Comparison of ENCODE assay signal across 1 cellular context in the genomic region with DNA sequence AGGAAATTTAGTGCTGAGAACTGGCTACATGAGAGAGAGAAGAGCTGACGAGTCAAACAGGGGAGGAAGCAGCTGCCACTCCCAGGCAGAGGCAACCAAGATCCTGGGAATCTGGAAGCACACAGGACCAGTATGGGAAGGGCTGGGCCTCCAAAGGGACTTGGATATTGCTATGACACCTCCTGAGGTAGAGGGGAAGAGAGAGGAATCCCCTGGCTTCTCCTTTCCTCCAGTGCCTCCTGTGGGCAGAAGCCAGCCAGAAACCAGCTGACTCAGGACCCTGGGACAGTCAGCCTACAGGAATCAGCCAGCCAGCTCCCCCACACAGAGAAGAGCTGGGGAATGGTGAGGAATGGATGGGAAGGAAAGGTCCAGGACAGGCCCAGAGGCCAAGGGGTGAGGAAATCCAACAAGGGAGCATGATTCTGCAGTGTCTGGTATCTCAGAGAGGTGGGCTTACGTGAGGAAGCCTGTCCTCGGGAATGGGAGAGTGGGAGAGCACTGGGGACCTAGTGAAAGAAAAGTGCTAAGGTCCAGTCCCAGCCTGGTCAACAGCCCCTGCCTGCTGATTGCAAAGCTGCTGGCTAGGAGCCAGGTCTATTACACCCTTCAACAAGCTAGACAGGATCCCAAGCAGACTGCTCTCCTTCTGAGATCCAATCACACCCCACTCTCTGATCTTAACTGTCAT.
TF ChIP-seq lines count a peak whose summit lies in the region.

No MANE protein-coding gene starts in this region.

TF ChIP-seq in K562, 482 proteins besides CTCF, POLR2A, EP300 and RAD21 (continued from another document and continues in another):
- TF ChIP-seq, protein P1, sequence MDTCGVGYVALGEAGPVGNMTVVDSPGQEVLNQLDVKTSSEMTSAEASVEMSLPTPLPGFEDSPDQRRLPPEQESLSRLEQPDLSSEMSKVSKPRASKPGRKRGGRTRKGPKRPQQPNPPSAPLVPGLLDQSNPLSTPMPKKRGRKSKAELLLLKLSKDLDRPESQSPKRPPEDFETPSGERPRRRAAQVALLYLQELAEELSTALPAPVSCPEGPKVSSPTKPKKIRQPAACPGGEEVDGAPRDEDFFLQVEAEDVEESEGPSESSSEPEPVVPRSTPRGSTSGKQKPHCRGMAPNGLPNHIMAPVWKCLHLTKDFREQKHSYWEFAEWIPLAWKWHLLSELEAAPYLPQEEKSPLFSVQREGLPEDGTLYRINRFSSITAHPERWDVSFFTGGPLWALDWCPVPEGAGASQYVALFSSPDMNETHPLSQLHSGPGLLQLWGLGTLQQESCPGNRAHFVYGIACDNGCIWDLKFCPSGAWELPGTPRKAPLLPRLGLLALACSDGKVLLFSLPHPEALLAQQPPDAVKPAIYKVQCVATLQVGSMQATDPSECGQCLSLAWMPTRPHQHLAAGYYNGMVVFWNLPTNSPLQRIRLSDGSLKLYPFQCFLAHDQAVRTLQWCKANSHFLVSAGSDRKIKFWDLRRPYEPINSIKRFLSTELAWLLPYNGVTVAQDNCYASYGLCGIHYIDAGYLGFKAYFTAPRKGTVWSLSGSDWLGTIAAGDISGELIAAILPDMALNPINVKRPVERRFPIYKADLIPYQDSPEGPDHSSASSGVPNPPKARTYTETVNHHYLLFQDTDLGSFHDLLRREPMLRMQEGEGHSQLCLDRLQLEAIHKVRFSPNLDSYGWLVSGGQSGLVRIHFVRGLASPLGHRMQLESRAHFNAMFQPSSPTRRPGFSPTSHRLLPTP (IDR thresholded peaks at IDR 0.05; ENCODE audit: borderline replicate concordance, extremely low read depth, insufficient read length), result no peak
- no peak for TF ChIP-seq TAF9B (IDR thresholded peaks at IDR 0.05; ENCODE audit: partially characterized antibody)
- no peak for TF ChIP-seq ZNF586 (CRISPR knock-in tag; conservative IDR thresholded peaks at IDR 0.05)
- TF ChIP-seq, protein P2, sequence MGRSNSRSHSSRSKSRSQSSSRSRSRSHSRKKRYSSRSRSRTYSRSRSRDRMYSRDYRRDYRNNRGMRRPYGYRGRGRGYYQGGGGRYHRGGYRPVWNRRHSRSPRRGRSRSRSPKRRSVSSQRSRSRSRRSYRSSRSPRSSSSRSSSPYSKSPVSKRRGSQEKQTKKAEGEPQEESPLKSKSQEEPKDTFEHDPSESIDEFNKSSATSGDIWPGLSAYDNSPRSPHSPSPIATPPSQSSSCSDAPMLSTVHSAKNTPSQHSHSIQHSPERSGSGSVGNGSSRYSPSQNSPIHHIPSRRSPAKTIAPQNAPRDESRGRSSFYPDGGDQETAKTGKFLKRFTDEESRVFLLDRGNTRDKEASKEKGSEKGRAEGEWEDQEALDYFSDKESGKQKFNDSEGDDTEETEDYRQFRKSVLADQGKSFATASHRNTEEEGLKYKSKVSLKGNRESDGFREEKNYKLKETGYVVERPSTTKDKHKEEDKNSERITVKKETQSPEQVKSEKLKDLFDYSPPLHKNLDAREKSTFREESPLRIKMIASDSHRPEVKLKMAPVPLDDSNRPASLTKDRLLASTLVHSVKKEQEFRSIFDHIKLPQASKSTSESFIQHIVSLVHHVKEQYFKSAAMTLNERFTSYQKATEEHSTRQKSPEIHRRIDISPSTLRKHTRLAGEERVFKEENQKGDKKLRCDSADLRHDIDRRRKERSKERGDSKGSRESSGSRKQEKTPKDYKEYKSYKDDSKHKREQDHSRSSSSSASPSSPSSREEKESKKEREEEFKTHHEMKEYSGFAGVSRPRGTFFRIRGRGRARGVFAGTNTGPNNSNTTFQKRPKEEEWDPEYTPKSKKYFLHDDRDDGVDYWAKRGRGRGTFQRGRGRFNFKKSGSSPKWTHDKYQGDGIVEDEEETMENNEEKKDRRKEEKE (IDR thresholded peaks at IDR 0.05; ENCODE audit: borderline replicate concordance in 1 of 2, control insufficient read depth in 1 of 2, low read depth in 2 of 2, low read length in 1 of 2), result no peak
- peak; percentile 48; the same call in 1 of the 2 replicates for TF ChIP-seq MTA3 (IDR thresholded peaks at IDR 0.05; ENCODE audit: borderline replicate concordance)
- TF ChIP-seq ZNF24 (IDR thresholded peaks at IDR 0.05), result no peak
- TF ChIP-seq TCFL5 (CRISPR knock-in tag; conservative IDR thresholded peaks at IDR 0.05), result no peak
- no peak for TF ChIP-seq RBM25 (IDR thresholded peaks at IDR 0.05; ENCODE audit: low read depth, low read length, severe bottlenecking)
- peak; percentile 40; the same call in 1 of the 2 replicates for TF ChIP-seq CEBPB (tag; IDR thresholded peaks at IDR 0.05)
- TF ChIP-seq, protein P3, sequence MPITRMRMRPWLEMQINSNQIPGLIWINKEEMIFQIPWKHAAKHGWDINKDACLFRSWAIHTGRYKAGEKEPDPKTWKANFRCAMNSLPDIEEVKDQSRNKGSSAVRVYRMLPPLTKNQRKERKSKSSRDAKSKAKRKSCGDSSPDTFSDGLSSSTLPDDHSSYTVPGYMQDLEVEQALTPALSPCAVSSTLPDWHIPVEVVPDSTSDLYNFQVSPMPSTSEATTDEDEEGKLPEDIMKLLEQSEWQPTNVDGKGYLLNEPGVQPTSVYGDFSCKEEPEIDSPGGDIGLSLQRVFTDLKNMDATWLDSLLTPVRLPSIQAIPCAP (CRISPR knock-in tag; IDR thresholded peaks at IDR 0.05; ENCODE audit: borderline replicate concordance), result no peak
- TF ChIP-seq, protein P4, sequence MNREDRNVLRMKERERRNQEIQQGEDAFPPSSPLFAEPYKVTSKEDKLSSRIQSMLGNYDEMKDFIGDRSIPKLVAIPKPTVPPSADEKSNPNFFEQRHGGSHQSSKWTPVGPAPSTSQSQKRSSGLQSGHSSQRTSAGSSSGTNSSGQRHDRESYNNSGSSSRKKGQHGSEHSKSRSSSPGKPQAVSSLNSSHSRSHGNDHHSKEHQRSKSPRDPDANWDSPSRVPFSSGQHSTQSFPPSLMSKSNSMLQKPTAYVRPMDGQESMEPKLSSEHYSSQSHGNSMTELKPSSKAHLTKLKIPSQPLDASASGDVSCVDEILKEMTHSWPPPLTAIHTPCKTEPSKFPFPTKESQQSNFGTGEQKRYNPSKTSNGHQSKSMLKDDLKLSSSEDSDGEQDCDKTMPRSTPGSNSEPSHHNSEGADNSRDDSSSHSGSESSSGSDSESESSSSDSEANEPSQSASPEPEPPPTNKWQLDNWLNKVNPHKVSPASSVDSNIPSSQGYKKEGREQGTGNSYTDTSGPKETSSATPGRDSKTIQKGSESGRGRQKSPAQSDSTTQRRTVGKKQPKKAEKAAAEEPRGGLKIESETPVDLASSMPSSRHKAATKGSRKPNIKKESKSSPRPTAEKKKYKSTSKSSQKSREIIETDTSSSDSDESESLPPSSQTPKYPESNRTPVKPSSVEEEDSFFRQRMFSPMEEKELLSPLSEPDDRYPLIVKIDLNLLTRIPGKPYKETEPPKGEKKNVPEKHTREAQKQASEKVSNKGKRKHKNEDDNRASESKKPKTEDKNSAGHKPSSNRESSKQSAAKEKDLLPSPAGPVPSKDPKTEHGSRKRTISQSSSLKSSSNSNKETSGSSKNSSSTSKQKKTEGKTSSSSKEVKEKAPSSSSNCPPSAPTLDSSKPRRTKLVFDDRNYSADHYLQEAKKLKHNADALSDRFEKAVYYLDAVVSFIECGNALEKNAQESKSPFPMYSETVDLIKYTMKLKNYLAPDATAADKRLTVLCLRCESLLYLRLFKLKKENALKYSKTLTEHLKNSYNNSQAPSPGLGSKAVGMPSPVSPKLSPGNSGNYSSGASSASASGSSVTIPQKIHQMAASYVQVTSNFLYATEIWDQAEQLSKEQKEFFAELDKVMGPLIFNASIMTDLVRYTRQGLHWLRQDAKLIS (CRISPR knock-in tag; IDR thresholded peaks at IDR 0.05), result no peak
- no peak for TF ChIP-seq TCF3 (CRISPR knock-in tag; IDR thresholded peaks at IDR 0.05)
- no peak for TF ChIP-seq CBX5 (IDR thresholded peaks at IDR 0.05; ENCODE audit: borderline replicate concordance, low read depth)
- 0 out of 2 replicates have a peak, but pooled peaks have one; percentile 9 for TF ChIP-seq MYC (IDR thresholded peaks at IDR 0.05; ENCODE audit: low read depth, low read length)
- TF ChIP-seq MYC (CRISPR knock-in tag; IDR thresholded peaks at IDR 0.05; ENCODE audit: borderline replicate concordance, low read depth), result no peak
- TF ChIP-seq TAF1 (IDR thresholded peaks at IDR 0.05; ENCODE audit: control insufficient read depth, extremely low read depth, insufficient read depth, low read length, severe bottlenecking), result no peak
- TF ChIP-seq, protein P5, sequence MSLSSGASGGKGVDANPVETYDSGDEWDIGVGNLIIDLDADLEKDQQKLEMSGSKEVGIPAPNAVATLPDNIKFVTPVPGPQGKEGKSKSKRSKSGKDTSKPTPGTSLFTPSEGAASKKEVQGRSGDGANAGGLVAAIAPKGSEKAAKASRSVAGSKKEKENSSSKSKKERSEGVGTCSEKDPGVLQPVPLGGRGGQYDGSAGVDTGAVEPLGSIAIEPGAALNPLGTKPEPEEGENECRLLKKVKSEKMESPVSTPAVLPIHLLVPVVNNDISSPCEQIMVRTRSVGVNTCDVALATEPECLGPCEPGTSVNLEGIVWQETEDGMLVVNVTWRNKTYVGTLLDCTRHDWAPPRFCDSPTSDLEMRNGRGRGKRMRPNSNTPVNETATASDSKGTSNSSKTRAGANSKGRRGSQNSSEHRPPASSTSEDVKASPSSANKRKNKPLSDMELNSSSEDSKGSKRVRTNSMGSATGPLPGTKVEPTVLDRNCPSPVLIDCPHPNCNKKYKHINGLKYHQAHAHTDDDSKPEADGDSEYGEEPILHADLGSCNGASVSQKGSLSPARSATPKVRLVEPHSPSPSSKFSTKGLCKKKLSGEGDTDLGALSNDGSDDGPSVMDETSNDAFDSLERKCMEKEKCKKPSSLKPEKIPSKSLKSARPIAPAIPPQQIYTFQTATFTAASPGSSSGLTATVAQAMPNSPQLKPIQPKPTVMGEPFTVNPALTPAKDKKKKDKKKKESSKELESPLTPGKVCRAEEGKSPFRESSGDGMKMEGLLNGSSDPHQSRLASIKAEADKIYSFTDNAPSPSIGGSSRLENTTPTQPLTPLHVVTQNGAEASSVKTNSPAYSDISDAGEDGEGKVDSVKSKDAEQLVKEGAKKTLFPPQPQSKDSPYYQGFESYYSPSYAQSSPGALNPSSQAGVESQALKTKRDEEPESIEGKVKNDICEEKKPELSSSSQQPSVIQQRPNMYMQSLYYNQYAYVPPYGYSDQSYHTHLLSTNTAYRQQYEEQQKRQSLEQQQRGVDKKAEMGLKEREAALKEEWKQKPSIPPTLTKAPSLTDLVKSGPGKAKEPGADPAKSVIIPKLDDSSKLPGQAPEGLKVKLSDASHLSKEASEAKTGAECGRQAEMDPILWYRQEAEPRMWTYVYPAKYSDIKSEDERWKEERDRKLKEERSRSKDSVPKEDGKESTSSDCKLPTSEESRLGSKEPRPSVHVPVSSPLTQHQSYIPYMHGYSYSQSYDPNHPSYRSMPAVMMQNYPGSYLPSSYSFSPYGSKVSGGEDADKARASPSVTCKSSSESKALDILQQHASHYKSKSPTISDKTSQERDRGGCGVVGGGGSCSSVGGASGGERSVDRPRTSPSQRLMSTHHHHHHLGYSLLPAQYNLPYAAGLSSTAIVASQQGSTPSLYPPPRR (CRISPR knock-in tag; IDR thresholded peaks at IDR 0.05; ENCODE audit: borderline replicate concordance), result no peak
- TF ChIP-seq, protein P6, sequence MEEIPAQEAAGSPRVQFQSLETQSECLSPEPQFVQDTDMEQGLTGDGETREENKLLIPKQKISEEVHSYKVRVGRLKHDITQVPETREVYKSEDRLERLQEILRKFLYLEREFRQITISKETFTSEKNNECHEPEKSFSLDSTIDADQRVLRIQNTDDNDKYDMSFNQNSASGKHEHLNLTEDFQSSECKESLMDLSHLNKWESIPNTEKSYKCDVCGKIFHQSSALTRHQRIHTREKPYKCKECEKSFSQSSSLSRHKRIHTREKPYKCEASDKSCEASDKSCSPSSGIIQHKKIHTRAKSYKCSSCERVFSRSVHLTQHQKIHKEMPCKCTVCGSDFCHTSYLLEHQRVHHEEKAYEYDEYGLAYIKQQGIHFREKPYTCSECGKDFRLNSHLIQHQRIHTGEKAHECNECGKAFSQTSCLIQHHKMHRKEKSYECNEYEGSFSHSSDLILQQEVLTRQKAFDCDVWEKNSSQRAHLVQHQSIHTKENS (CRISPR knock-in tag; IDR thresholded peaks at IDR 0.05), result no peak
- no peak for TF ChIP-seq ZC3H4 (CRISPR knock-in tag; IDR thresholded peaks at IDR 0.05; ENCODE audit: borderline replicate concordance)
- TF ChIP-seq, protein P7, sequence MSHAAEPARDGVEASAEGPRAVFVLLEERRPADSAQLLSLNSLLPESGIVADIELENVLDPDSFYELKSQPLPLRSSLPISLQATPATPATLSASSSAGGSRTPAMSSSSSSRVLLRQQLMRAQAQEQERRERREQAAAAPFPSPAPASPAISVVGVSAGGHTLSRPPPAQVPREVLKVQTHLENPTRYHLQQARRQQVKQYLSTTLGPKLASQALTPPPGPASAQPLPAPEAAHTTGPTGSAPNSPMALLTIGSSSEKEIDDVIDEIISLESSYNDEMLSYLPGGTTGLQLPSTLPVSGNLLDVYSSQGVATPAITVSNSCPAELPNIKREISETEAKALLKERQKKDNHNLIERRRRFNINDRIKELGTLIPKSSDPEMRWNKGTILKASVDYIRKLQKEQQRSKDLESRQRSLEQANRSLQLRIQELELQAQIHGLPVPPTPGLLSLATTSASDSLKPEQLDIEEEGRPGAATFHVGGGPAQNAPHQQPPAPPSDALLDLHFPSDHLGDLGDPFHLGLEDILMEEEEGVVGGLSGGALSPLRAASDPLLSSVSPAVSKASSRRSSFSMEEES (CRISPR knock-in tag; IDR thresholded peaks at IDR 0.05), result no peak
- no peak; the same call in 1 of the 2 replicates for TF ChIP-seq NBN (IDR thresholded peaks at IDR 0.05; ENCODE audit: low read depth)
- no peak for TF ChIP-seq PTBP1 (IDR thresholded peaks at IDR 0.05; ENCODE audit: low read depth, low read length)
- no peak for TF ChIP-seq ZNF408 (CRISPR knock-in tag; IDR thresholded peaks at IDR 0.05; ENCODE audit: low read depth)
- no peak for TF ChIP-seq HLTF (IDR thresholded peaks at IDR 0.05)
- TF ChIP-seq RBM14 (IDR thresholded peaks at IDR 0.05; ENCODE audit: borderline replicate concordance, insufficient read depth, low read depth, low read length), result no peak
- no peak for TF ChIP-seq TAF15 (IDR thresholded peaks at IDR 0.05; ENCODE audit: low read depth, low read length)
- no peak for TF ChIP-seq ZBED1 (IDR thresholded peaks at IDR 0.05)
- TF ChIP-seq ARNT (IDR thresholded peaks at IDR 0.05), result no peak
- no peak for TF ChIP-seq KHSRP (IDR thresholded peaks at IDR 0.05)
- TF ChIP-seq CREBBP (IDR thresholded peaks at IDR 0.05; ENCODE audit: low read depth, low read length), result no peak
- TF ChIP-seq SAP30 (IDR thresholded peaks at IDR 0.05; ENCODE audit: borderline replicate concordance, insufficient read depth, low read depth, low read length, poor library complexity, severe bottlenecking), result no peak
- TF ChIP-seq YBX1 (IDR thresholded peaks at IDR 0.05), result no peak
- TF ChIP-seq ZNF175 (CRISPR knock-in tag; IDR thresholded peaks at IDR 0.05; ENCODE audit: low read depth), result no peak
- TF ChIP-seq NEUROD1 (IDR thresholded peaks at IDR 0.05; ENCODE audit: borderline replicate concordance, low read depth, low read length, partially characterized antibody), result no peak
- no peak for TF ChIP-seq ZNF23 (CRISPR knock-in tag; IDR thresholded peaks at IDR 0.05)
- no peak; a peak in 1 of 4 replicates for TF ChIP-seq NRF1 (conservative IDR thresholded peaks at IDR 0.05 in 1 of 2, IDR thresholded peaks at IDR 0.05 in 1 of 2)
- TF ChIP-seq KLF6 (CRISPR knock-in tag; IDR thresholded peaks at IDR 0.05; ENCODE audit: borderline replicate concordance), result no peak
- TF ChIP-seq MAZ (CRISPR knock-in tag; conservative IDR thresholded peaks at IDR 0.05 in 1 of 2, IDR thresholded peaks at IDR 0.05 in 1 of 2), result no peak
- no peak for TF ChIP-seq STAG1 (CRISPR knock-in tag; IDR thresholded peaks at IDR 0.05; ENCODE audit: borderline replicate concordance)
- no peak for TF ChIP-seq MCM3 (IDR thresholded peaks at IDR 0.05)
- TF ChIP-seq ZNF699 (CRISPR knock-in tag; IDR thresholded peaks at IDR 0.05; ENCODE audit: insufficient replicate concordance), result no peak
- TF ChIP-seq RFX5 (IDR thresholded peaks at IDR 0.05; ENCODE audit: low read depth, low read length), result no peak
- no peak for TF ChIP-seq ZNF3 (CRISPR knock-in tag; IDR thresholded peaks at IDR 0.05)
